Comparison of ENCODE assay signal across 12 cellular contexts in the genomic region with DNA sequence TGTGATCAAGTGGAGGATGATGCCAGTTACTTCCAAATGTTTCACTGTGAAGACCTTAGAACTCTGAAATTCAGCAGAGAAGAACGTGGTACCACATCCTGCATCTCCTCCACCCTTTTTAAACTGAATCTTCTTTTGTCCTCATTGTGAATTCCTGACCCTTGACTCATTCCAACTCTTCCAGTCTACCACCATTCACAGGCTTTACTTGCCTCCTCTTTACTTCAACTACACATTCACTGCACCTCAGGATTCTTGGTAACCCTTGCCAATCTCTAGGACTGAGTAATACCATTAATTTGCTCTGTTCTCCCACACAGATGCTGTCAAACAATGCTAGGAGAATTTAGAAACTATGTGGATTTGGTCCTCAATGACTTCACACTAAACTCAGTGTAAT. TPM values are rescaled to one million over a fixed set of nuclear protein-coding genes. Genes with fewer than 3 reads are reported as not detected.
DNase-seq lines count a peak whose midpoint lies in the region; ATAC-seq, FAIRE-seq and TF ChIP-seq lines count a peak whose summit lies in the region.
"Had no signal": no experiment of that assay in that cellular context is flagged by ENCODE, and none has a peak within 500 bp of the region (broad histone marks: within the 10 kb centered on the region; RNA-seq: fewer than 3 reads in every experiment).

No MANE protein-coding gene starts in this region.

- no peak overlapping the region for H3K4me2 ChIP-seq in HepG2 (ENCODE audit: low read depth, low read length)
- H3K4me2 ChIP-seq: BLaER1 had no signal

- POLR2A ChIA-PET in HepG2 (lab: Yijun Ruan, JAX) = no interaction called here
- POLR2A ChIA-PET in naive thymus-derived CD8-positive, alpha-beta T cell (lab: Charles Lee) = no interaction called here

- H3K9me3 ChIP-seq in HepG2 (ENCODE audit: low read length) = no peaks in the 10 kb centered on the region
- no peaks in the 10 kb centered on the region for H3K9me3 ChIP-seq in right lobe of liver
- H3K9me3 ChIP-seq: BLaER1, upper lobe of left lung had no signal

- intact Hi-C loops in HepG2 (cut with micrococcal nuclease; ENCODE audit: unreplicated experiment) (no loop called here), right lobe of liver (cut with DNase I) (no loop called here)

- DNase-seq in HepG2 (ENCODE audit: low spot score) = peak; percentile 14
- no peak for DNase-seq in right lobe of liver
- DNase-seq in SW 1271 (lab: John Stamatoyannopoulos, UW) = peak; percentile 93 to 98
- peak; percentile 40 for DNase-seq in fibroblast of the conjunctiva (ENCODE audit: low read depth)
- DNase-seq in NCI-H1417 treated with DMSO at 0.1 percent for 48 hours (lab: John Stamatoyannopoulos, UW) = no peak
- DNase-seq in naive thymus-derived CD8-positive, alpha-beta T cell = no peak
- DNase-seq in left lobe of liver (ENCODE audit: low spot score) = no peak
- DNase-seq in KG1 (lab: John Stamatoyannopoulos, UW) = no peak
- DNase-seq: activated naive CD4-positive, alpha-beta T cell treated with anti-CD3 and anti-CD28 coated beads for 36 hours; upper lobe of left lung had no signal

- TF ChIP-seq RAD21 in HepG2 (CRISPR knock-in tag; IDR thresholded peaks at IDR 0.05) = no peak

- peak overlapping the region in 4 of 10 donors; percentile 0 to 8 (median 2) for H3K4me3 Mint-ChIP-seq in naive thymus-derived CD8-positive, alpha-beta T cell
- H3K4me3 Mint-ChIP-seq: activated naive CD4-positive, alpha-beta T cell treated with anti-CD3 and anti-CD28 coated beads for 36 hours had no signal

- peaks cover 63% of the 10 kb centered on the region for H3K79me2 ChIP-seq in HepG2 (ENCODE audit: insufficient read depth, low read length)

- TF ChIP-seq POLR2A in HepG2 (IDR thresholded peaks at IDR 0.05; ENCODE audit: insufficient read depth in 1 of 2, low read depth in 2 of 2, low read length in 2 of 2) (no peak), right lobe of liver (IDR thresholded peaks at IDR 0.05) (no peak)

- no peaks in the 10 kb centered on the region for H3K27me3 Mint-ChIP-seq in naive thymus-derived CD8-positive, alpha-beta T cell

- CTCF ChIA-PET in HepG2 (lab: Yijun Ruan, JAX; ENCODE audit: low intra/inter-chr PET ratio, low total read pairs) = no interaction called here

- no peak overlapping the region for H3K9ac ChIP-seq in HepG2 (ENCODE audit: insufficient read depth, low read depth, low read length)
- H3K9ac ChIP-seq: BLaER1 had no signal

- no peak overlapping the region for H3K27ac ChIP-seq in HepG2 (ENCODE audit: extremely low read length, insufficient read depth, low read length)
- no peak overlapping the region for H3K27ac ChIP-seq in right lobe of liver
- H3K27ac ChIP-seq: BLaER1, upper lobe of left lung had no signal

- TF ChIP-seq EP300 in HepG2 (IDR thresholded peaks at IDR 0.05; ENCODE audit: low read depth in 2 of 2, low read length in 2 of 2) (no peak), HepG2 (CRISPR knock-in tag; IDR thresholded peaks at IDR 0.05; ENCODE audit: borderline replicate concordance) (no peak)

- peaks cover 34 to 82% (median 78%) of the 10 kb centered on the region in 4 donors for H3K4me1 Mint-ChIP-seq in naive thymus-derived CD8-positive, alpha-beta T cell

- no peaks in the 10 kb centered on the region for H3K27me3 ChIP-seq in HepG2 (ENCODE audit: control insufficient read depth in 1 of 2, insufficient read depth in 2 of 2, low read length in 2 of 2)
- H3K27me3 ChIP-seq in right lobe of liver = no peaks in the 10 kb centered on the region
- H3K27me3 ChIP-seq: BLaER1, upper lobe of left lung had no signal

- H3K4me3 ChIP-seq in HepG2 (replicated peaks in 1 of 3; ENCODE audit: insufficient read depth in 1 of 3, low read depth in 2 of 3, low read length in 3 of 3) (no peak overlapping the region), right lobe of liver (no peak overlapping the region)
- H3K4me3 ChIP-seq: BLaER1, upper lobe of left lung had no signal

- no TSS peak for BruUV-seq in HepG2 (replicated peaks; lab: Mats Ljungman, UMichigan)

- H4K20me1 ChIP-seq in HepG2 (ENCODE audit: insufficient read depth, low read length) = peaks cover 10% of the 10 kb centered on the region

- no peak for TF ChIP-seq CTCF in HepG2 (CRISPR knock-in tag; IDR thresholded peaks at IDR 0.05)
- TF ChIP-seq CTCF in right lobe of liver (IDR thresholded peaks at IDR 0.05) = no peak

- in situ Hi-C loops in HepG2 (cut with HindIII; ENCODE audit: extremely low pct_ligation_motif_present, low pct_unique_long_range_greater_than_20kb) = no loop called here

- H2AFZ ChIP-seq in HepG2 (ENCODE audit: low read length) = no peak overlapping the region

- peaks cover 0 to 9% (median 3%) of the 10 kb centered on the region in 3 donors for H3K36me3 Mint-ChIP-seq in naive thymus-derived CD8-positive, alpha-beta T cell

- 91% methylated on average over 1 of the region's 1 CpG for WGBS in HepG2 (ENCODE audit: low lambda C conversion rate)
- WGBS in right lobe of liver (ENCODE audit: insufficient coverage, low coverage, low lambda C conversion rate, missing lambda C conversion rate) = 73% methylated on average over 1 of the region's 1 CpG

- H3K4me1 ChIP-seq in HepG2 (ENCODE audit: insufficient read depth, low read length) (peaks cover 42% of the 10 kb centered on the region), right lobe of liver (peaks cover 0 to 21% (median 5%) of the 10 kb centered on the region in 4 donors)
- H3K4me1 ChIP-seq: BLaER1 had no signal

- no peak for ATAC-seq in HepG2
- no peak for ATAC-seq in right lobe of liver
- ATAC-seq in naive thymus-derived CD8-positive, alpha-beta T cell = no peak
- ATAC-seq in left lobe of liver = no peak

- no peak for FAIRE-seq in HepG2 (lab: Jason Lieb, UNC)
- FAIRE-seq: GM18507 had no signal

- no peaks in the 10 kb centered on the region for H3K36me3 ChIP-seq in HepG2 (replicated peaks in 1 of 2; ENCODE audit: control insufficient read depth in 1 of 2, insufficient read depth in 2 of 2, low read length in 2 of 2)
- H3K36me3 ChIP-seq in right lobe of liver = no peaks in the 10 kb centered on the region
- H3K36me3 ChIP-seq: upper lobe of left lung had no signal

- no peaks in the 10 kb centered on the region for H3K9me3 Mint-ChIP-seq in naive thymus-derived CD8-positive, alpha-beta T cell
- H3K9me3 Mint-ChIP-seq: activated naive CD4-positive, alpha-beta T cell treated with anti-CD3 and anti-CD28 coated beads for 36 hours had no signal

- peak overlapping the region in 5 of 10 donors; percentile 1 to 70 (median 19) for H3K27ac Mint-ChIP-seq in naive thymus-derived CD8-positive, alpha-beta T cell
- H3K27ac Mint-ChIP-seq: activated naive CD4-positive, alpha-beta T cell treated with anti-CD3 and anti-CD28 coated beads for 36 hours had no signal

TF ChIP-seq in HepG2, 621 proteins besides CTCF, POLR2A, EP300 and RAD21 (continues in another document):
- no peak for TF ChIP-seq ZBTB21 (CRISPR knock-in tag; IDR thresholded peaks at IDR 0.05)

RNA-seq across cellular contexts. Expression of a gene that starts 37.3 kb away (rescaled TPM):
- total RNA-seq in HepG2 (2016; rRNA removed; fragmentation: Illumina TruSeq; extraction: Trizol) (38.1 and 50.0 TPM in 2 replicates), right lobe of liver (10 to 100 TPM; 13.1 to 21.0 (median 19.2) TPM), left lobe of liver (15.6 TPM)
- total RNA-seq in HepG2 (2016; cell fraction: cytosol; rRNA removed; fragmentation: Illumina TruSeq; extraction: Trizol; ENCODE audit: low read depth) = 9.5 and 9.7 TPM in 2 replicates
- 34.3 and 46.1 TPM in 2 replicates for total RNA-seq in HepG2 (2016; cell fraction: insoluble cytoplasmic fraction; rRNA removed; fragmentation: Illumina TruSeq; extraction: Trizol)
- 9.0 and 11.0 TPM in 2 replicates for total RNA-seq in HepG2 (2016; cell fraction: membrane; rRNA removed; fragmentation: Illumina TruSeq; extraction: Trizol)
- total RNA-seq in HepG2 (2016; cell fraction: nucleus; rRNA removed; fragmentation: Illumina TruSeq; extraction: Trizol) = 71.8 and 85.6 TPM in 2 replicates
- 15.2 and 23.8 TPM in 2 replicates for polyA plus RNA-seq in HepG2 (2011; rRNA removed)
- polyA plus RNA-seq in HepG2 (2011; cell fraction: cytosol; rRNA removed) = 5.3 and 7.6 TPM in 2 replicates
- polyA plus RNA-seq in HepG2 (2011; cell fraction: nucleus; rRNA removed) = 20.0 and 20.9 TPM in 2 replicates
- polyA plus RNA-seq in HepG2 (2012) = 14.8 and 21.7 TPM in 2 replicates
- 0.25 and 0.49 TPM in 2 replicates for polyA plus RNA-seq in HepG2 (2016; cell fraction: cytosol; fragmentation: Illumina TruSeq; extraction: Trizol; ENCODE audit: low read depth)
- 13.4 and 14.7 TPM in 2 replicates for polyA plus RNA-seq in HepG2 (2016; cell fraction: insoluble cytoplasmic fraction; fragmentation: Illumina TruSeq; extraction: Trizol; ENCODE audit: low read depth)
- 1.1 and 1.3 TPM in 2 replicates for polyA plus RNA-seq in HepG2 (2016; cell fraction: membrane; fragmentation: Illumina TruSeq; extraction: Trizol; ENCODE audit: low read depth)
- polyA plus RNA-seq in HepG2 (2016; cell fraction: nucleus; fragmentation: Illumina TruSeq; extraction: Trizol; ENCODE audit: insufficient read depth, low read depth) = 32.1 and 35.6 TPM in 2 replicates
- polyA minus RNA-seq in HepG2 (2011; rRNA and poly(A)+ RNA removed; ENCODE audit: low replicate concordance) = 46.9 and 51.1 TPM in 2 replicates
- 32.1 and 37.0 TPM in 2 replicates for polyA minus RNA-seq in HepG2 (2011; cell fraction: cytosol; rRNA and poly(A)+ RNA removed)
- 148 and 194 TPM in 2 replicates for polyA minus RNA-seq in HepG2 (2011; cell fraction: nucleus; rRNA and poly(A)+ RNA removed)
- total RNA-seq in naive thymus-derived CD8-positive, alpha-beta T cell = 100 to 1,000 TPM; 123 to 133 TPM
- 10 to 100 TPM; 75.4 to 84.9 (median 77.2) TPM for polyA plus RNA-seq in naive thymus-derived CD8-positive, alpha-beta T cell

Comparison
In these comparisons a context has a peak if more than half of its experiments do, and no peak if none do; other contexts are left out.
1. DNase-seq: peak in HepG2 (single experiment), SW 1271 (2 of 2) and fibroblast of the conjunctiva (single experiment); none in right lobe of liver (0 of 3), NCI-H1417 treated with DMSO at 0.1 percent for 48 hours (single experiment), naive thymus-derived CD8-positive, alpha-beta T cell (0 of 10), left lobe of liver (single experiment) and KG1 (single experiment).